ENCODE assay signal across 29 cellular contexts in genomic region chr6:8858854-8859257, GRCh38.
"Had no signal": no experiment of that assay in that cellular context is flagged by ENCODE, and none has a peak within 500 bp of the region (broad histone marks: within the 10 kb centered on the region; RNA-seq: fewer than 3 reads in every experiment).

No MANE protein-coding gene starts in this region.

- H3K9ac ChIP-seq: SK-N-SH had no signal

- H3K27ac Mint-ChIP-seq: activated CD4-positive, alpha-beta T cell treated with anti-CD3 and anti-CD28 coated beads, Interleukin-2, amount 10 ng/mL, durations not matched to agents 24 days and 14 days; activated CD8-positive, alpha-beta T cell treated with anti-CD3 and anti-CD28 coated beads, Interleukin-2, amount 10 ng/mL, durations not matched to agents 7 days and 5 days; activated naive CD4-positive, alpha-beta T cell treated with anti-CD3 and anti-CD28 coated beads for 36 hours; activated naive CD8-positive, alpha-beta T cell; activated naive CD8-positive, alpha-beta T cell treated with anti-CD3 and anti-CD28 coated beads, Interleukin-2, amount 50 U/mL, for 24 hours; activated T-cell treated with anti-CD3 and anti-CD28 coated beads, Interleukin-2, amount 50 U/mL, for 24 hours; activated T-helper 2 cell treated with anti-CD3 and anti-CD28 coated beads, Interferon-gamma antibody, Interleukin-2, Interleukin-4, amounts not matched to agents 10 μg/mL and 5 μg/mL and 100 μg/mL, durations not matched to agents 14 hours and 24 hours and 36 hours; T-helper 1 cell treated with Interleukin-12 subunit alpha and Interleukin-12 subunit beta and Interleukin-4 antibody, amounts not matched to agents 30 μg/mL and 1 μg/mL, for 36 hours; T-helper 2 cell treated with Interferon-gamma antibody and Interleukin-4, amounts not matched to agents 5 μg/mL and 100 μg/mL, for 36 hours had no signal

- H3K9me3 ChIP-seq: ascending aorta, body of pancreas, breast epithelium, SJSA1, SK-N-SH had no signal

- H3K36me3 Mint-ChIP-seq: activated naive CD8-positive, alpha-beta T cell had no signal

- ATAC-seq: activated CD8-positive, alpha-beta T cell treated with anti-CD3 and anti-CD28 coated beads, Interleukin-2, amount 10 ng/mL, durations not matched to agents 7 days and 5 days; activated naive CD8-positive, alpha-beta T cell treated with anti-CD3 and anti-CD28 coated beads, Interleukin-2, amount 50 U/mL, for 24 hours; body of pancreas; Panc1 had no signal

- H3K27ac ChIP-seq: ascending aorta, body of pancreas, breast epithelium, SJSA1 had no signal

- DNase-seq: activated CD4-positive, alpha-beta T cell treated with anti-CD3 and anti-CD28 coated beads, Interleukin-2, amount 10 ng/mL, durations not matched to agents 24 days and 14 days; activated CD4-positive, alpha-beta T cell treated with anti-CD3 and anti-CD28 coated beads, Interleukin-2, amount 50 U/mL, for 48 hours; activated CD8-positive, alpha-beta T cell treated with anti-CD3 and anti-CD28 coated beads, Interleukin-2, amount 10 ng/mL, durations not matched to agents 7 days and 5 days; activated gamma-delta T cell treated with Interleukin-2 at 50 U/mL for 16 hours; activated naive CD4-positive, alpha-beta T cell treated with anti-CD3 and anti-CD28 coated beads for 36 hours; activated naive CD8-positive, alpha-beta T cell treated with anti-CD3 and anti-CD28 coated beads, Interleukin-2, amount 50 U/mL, for 24 hours; activated T-cell treated with anti-CD3 and anti-CD28 coated beads, Interleukin-2, amount 50 U/mL, for 24 hours; amygdala; body of pancreas; Kasumi-1; KG1; MM.1S; MV-4-11; NCI-H1092; NCI-H1436 treated with DMSO at 0.1 percent for 48 hours; NCI-H1694 treated with DMSO at 0.1 percent for 48 hours; NCI-H2029; NCI-H345; NCI-H524 treated with DMSO at 0.1 percent for 48 hours; SHP77 treated with DMSO at 0.1 percent for 48 hours; SK-N-SH had no signal

- H3K4me1 ChIP-seq: ascending aorta, body of pancreas, breast epithelium had no signal

- H3K27me3 ChIP-seq: ascending aorta, body of pancreas, breast epithelium, SJSA1 had no signal

- H3K4me3 ChIP-seq: ascending aorta, body of pancreas, breast epithelium, SJSA1 had no signal

- H3K9me3 Mint-ChIP-seq: activated CD4-positive, alpha-beta T cell treated with anti-CD3 and anti-CD28 coated beads, Interleukin-2, amount 10 ng/mL, durations not matched to agents 24 days and 14 days; activated naive CD4-positive, alpha-beta T cell treated with anti-CD3 and anti-CD28 coated beads for 36 hours; activated naive CD8-positive, alpha-beta T cell treated with anti-CD3 and anti-CD28 coated beads, Interleukin-2, amount 50 U/mL, for 24 hours; activated T-cell treated with anti-CD3 and anti-CD28 coated beads, Interleukin-2, amount 50 U/mL, for 24 hours; activated T-helper 2 cell treated with anti-CD3 and anti-CD28 coated beads, Interferon-gamma antibody, Interleukin-2, Interleukin-4, amounts not matched to agents 10 μg/mL and 5 μg/mL and 100 μg/mL, durations not matched to agents 14 hours and 24 hours and 36 hours; T-helper 1 cell treated with Interleukin-12 subunit alpha and Interleukin-12 subunit beta and Interleukin-4 antibody, amounts not matched to agents 30 μg/mL and 1 μg/mL, for 36 hours; T-helper 2 cell treated with Interferon-gamma antibody and Interleukin-4, amounts not matched to agents 5 μg/mL and 100 μg/mL, for 36 hours had no signal

- H3K36me3 ChIP-seq: ascending aorta, breast epithelium, SJSA1 had no signal
